In genomic region chr6:74892091-74892490, GRCh38 we compare ENCODE assay signal across 14 cellular contexts.
"Had no signal": no experiment of that assay in that cellular context is flagged by ENCODE, and none has a peak within 500 bp of the region (broad histone marks: within the 10 kb centered on the region; RNA-seq: fewer than 3 reads in every experiment).

No MANE protein-coding gene starts in this region.

- ATAC-seq: stimulated activated naive CD8-positive, alpha-beta T cell treated with anti-CD3 and anti-CD28 coated beads, Interleukin-15, Interleukin-2, amounts not matched to agents 100 U/mL and 50 U/mL, for 24 hours; WTC11 had no signal

- DNase-seq: activated naive CD4-positive, alpha-beta T cell; activated T-cell treated with anti-CD3 and anti-CD28 coated beads, Interleukin-2, amount 50 U/mL, for 1 hour; cortex of kidney; endodermal cell; esophagus squamous epithelium; nephron progenitor cell; nucleus accumbens; stimulated activated CD4-positive, alpha-beta T cell treated with anti-CD3 and anti-CD28 coated beads, Interleukin-4, amount 100 ng/mL, for 24 hours; stimulated activated naive CD8-positive, alpha-beta T cell treated with anti-CD3 and anti-CD28 coated beads, Interleukin-15, Interleukin-2, amounts not matched to agents 100 U/mL and 50 U/mL, for 24 hours; substantia nigra; T1000 had no signal

- H3K9me3 ChIP-seq: breast epithelium, esophagus squamous epithelium had no signal

- H3K27me3 ChIP-seq: breast epithelium, esophagus squamous epithelium, tibial nerve had no signal

- H3K4me1 ChIP-seq: breast epithelium had no signal

- H3K36me3 ChIP-seq: breast epithelium, esophagus squamous epithelium, tibial nerve had no signal

- H3K4me3 ChIP-seq: breast epithelium, esophagus squamous epithelium, tibial nerve had no signal
